ENCODE assay signal across 11 cellular contexts in the genomic region with DNA sequence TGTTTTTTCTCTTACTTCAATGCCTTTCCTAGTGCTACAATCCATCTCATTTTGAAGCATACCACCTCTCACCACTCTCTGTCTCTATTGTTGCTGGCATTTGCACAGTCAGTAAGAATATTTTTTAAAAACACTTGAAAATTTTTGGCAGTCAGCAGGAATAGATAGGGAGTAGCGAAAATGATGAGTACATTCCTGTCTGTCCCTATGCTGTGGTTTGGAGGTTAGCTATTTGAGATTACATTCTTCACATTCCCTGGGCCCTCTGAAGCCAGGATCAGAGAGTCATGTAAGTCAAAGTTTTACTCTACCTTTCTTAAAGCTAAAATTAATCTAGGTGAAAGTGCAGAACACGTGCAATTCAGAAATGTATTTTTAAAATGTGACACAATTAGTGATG. TPM values are rescaled to one million over a fixed set of nuclear protein-coding genes. Genes with fewer than 3 reads are reported as not detected.
DNase-seq lines count a peak whose midpoint lies in the region; ATAC-seq and TF ChIP-seq lines count a peak whose summit lies in the region.
"Had no signal": no experiment of that assay in that cellular context is flagged by ENCODE, and none has a peak within 500 bp of the region (broad histone marks: within the 10 kb centered on the region; RNA-seq: fewer than 3 reads in every experiment).

No MANE protein-coding gene starts in this region.

- H3K36me3 ChIP-seq in Panc1 (ENCODE audit: control insufficient read depth, insufficient read depth, low read length) = no peaks in the 10 kb centered on the region
- H3K36me3 ChIP-seq: gastrocnemius medialis had no signal

- TF ChIP-seq POLR2A in erythroblast (IDR thresholded peaks at IDR 0.05; ENCODE audit: low read length) = no peak

- peak; percentile 80 for ATAC-seq in Panc1
- ATAC-seq in GM19324 (IDR thresholded peaks at IDR 0.05; ENCODE audit: low FRiP score, unreplicated experiment) = no peak
- ATAC-seq in HG03175 (IDR thresholded peaks at IDR 0.05; ENCODE audit: unreplicated experiment) = no peak
- ATAC-seq: gastrocnemius medialis, psoas muscle had no signal

- no peak overlapping the region for H3K4me3 ChIP-seq in Panc1 (ENCODE audit: low read depth in 2 of 2, low read length in 2 of 2)
- H3K4me3 ChIP-seq: gastrocnemius medialis, psoas muscle had no signal

- in situ Hi-C loops in Panc1 (cut with HindIII; ENCODE audit: low pct_unique_long_range_greater_than_20kb, low sequenced_read_pairs) = no loop called here

- CTCF ChIA-PET in Panc1 (lab: Charles Lee) = no interaction called here

- intact Hi-C loops in Panc1 (cut with micrococcal nuclease; ENCODE audit: unreplicated experiment) = no loop called here

- DNase-seq in GM04503 (ENCODE audit: low read depth) (peak; percentile 24), Panc1 (ENCODE audit: low read depth, low spot score) (no peak), glomerular visceral epithelial cell (ENCODE audit: extremely low spot score) (peak; percentile 77), renal cortical epithelial cell (ENCODE audit: low read depth) (peak; percentile 68), erythroblast (lab: John Stamatoyannopoulos, UW) (no peak)
- DNase-seq: activated naive CD8-positive, alpha-beta T cell treated with anti-CD3 and anti-CD28 coated beads, Interleukin-2, amount 10 ng/mL, durations not matched to agents 7 days and 5 days; gastrocnemius medialis; psoas muscle; T1000 had no signal

- BruUV-seq in Panc1 (replicated peaks; lab: Mats Ljungman, UMichigan) = no TSS peak

- peaks cover 43% of the 10 kb centered on the region for H3K4me1 ChIP-seq in Panc1 (ENCODE audit: control insufficient read depth, insufficient read depth, low read length)
- H3K4me1 ChIP-seq: gastrocnemius medialis, psoas muscle had no signal

- no peaks in the 10 kb centered on the region for H3K9me3 ChIP-seq in Panc1 (ENCODE audit: control insufficient read depth, insufficient read depth, low read depth, low read length)
- H3K9me3 ChIP-seq: gastrocnemius medialis, psoas muscle had no signal

- TF ChIP-seq CTCF in Panc1 (IDR thresholded peaks at IDR 0.05) = no peak

- H3K27me3 ChIP-seq in Panc1 (ENCODE audit: control insufficient read depth, insufficient read depth, low read length) = no peaks in the 10 kb centered on the region
- H3K27me3 ChIP-seq: gastrocnemius medialis had no signal

- H3K27ac ChIP-seq in Panc1 (ENCODE audit: low read length) = peak overlapping the region; percentile 84
- H3K27ac ChIP-seq: gastrocnemius medialis, psoas muscle had no signal

- POLR2A ChIA-PET in Panc1 (lab: Charles Lee) = no interaction called here

RNA-seq across cellular contexts. Expression of a gene that starts 53.0 kb away (rescaled TPM):
- 5.4 TPM for total RNA-seq in Panc1 (2021; ENCODE audit: unreplicated experiment)
- 5.2 TPM for polyA plus RNA-seq in Panc1 (2012; ENCODE audit: insufficient read length)
- total RNA-seq in renal cortical epithelial cell = 0.52 and 2.9 TPM in 2 replicates

Comparison
In these comparisons a context has a peak if more than half of its experiments do, and no peak if none do; other contexts are left out.
1. DNase-seq: peak in GM04503 (single experiment), glomerular visceral epithelial cell (single experiment) and renal cortical epithelial cell (single experiment); none in Panc1 (single experiment) and erythroblast (0 of 2).